Comparison of ENCODE assay signal across 12 cellular contexts in the genomic region with DNA sequence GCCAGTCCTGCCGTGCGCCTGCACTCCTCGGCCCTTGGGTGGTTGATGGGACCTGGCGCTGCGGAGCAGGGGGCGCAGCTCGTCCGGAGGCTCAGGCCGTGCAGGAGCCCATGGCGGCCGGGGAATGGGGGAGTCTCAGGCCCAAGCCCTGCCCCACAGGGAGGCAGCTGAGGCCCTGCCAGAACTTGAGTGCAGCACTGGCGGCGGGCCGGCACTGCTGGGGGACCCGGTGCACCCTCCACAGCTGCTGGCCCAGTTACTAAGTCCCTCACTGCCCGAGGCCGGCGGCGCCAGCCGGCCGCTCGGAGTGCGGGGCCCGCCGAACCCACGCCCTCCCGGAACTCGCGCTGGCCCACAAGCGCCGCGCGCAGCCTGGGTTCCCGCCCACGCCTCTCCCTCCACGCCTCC.
DNase-seq lines count a peak whose midpoint lies in the region; ATAC-seq and TF ChIP-seq lines count a peak whose summit lies in the region.
"Had no signal": no experiment of that assay in that cellular context is flagged by ENCODE, and none has a peak within 500 bp of the region (broad histone marks: within the 10 kb centered on the region; RNA-seq: fewer than 3 reads in every experiment).

No MANE protein-coding gene starts in this region.

- no peaks in the 10 kb centered on the region for H3K9me3 ChIP-seq in right cardiac atrium (ENCODE audit: control insufficient read depth, low read length)
- H3K9me3 ChIP-seq in heart left ventricle: peaks cover 0 to 20% (median 0%) of the 10 kb centered on the region in 12 donors
- H3K9me3 ChIP-seq in neuronal stem cell (replicated peaks in 1 of 2; ENCODE audit: control insufficient read depth in 2 of 2, insufficient read depth in 1 of 2, low read depth in 1 of 2, low read length in 2 of 2): no peaks in the 10 kb centered on the region
- no peaks in the 10 kb centered on the region for H3K9me3 ChIP-seq in upper lobe of right lung

- H3K23ac ChIP-seq in neuronal stem cell (ENCODE audit: low read depth, low read length, poor library complexity): no peak overlapping the region

- H3K9ac ChIP-seq in neuronal stem cell (ENCODE audit: low read depth, low read length, poor library complexity): no peak overlapping the region
- H3K9ac ChIP-seq: BLaER1 treated with 17β-estradiol and CSF1 and Interleukin-3, amounts not matched to agents 10 nM and 100 nM had no signal

- no peak overlapping the region for H2BK15ac ChIP-seq in neuronal stem cell (ENCODE audit: low read length)

- no peak overlapping the region for H2AFZ ChIP-seq in neuronal stem cell (ENCODE audit: low read length)

- intact Hi-C loops in right cardiac atrium (cut with DNase I): no loop called here
- intact Hi-C loops in heart left ventricle (cut with DNase I): loop anchor here in 1 of 10 donors (10.0 kb wide), 1 partner anchor 216 kb away; no protein-coding TSS in a partner anchor
- intact Hi-C loops in upper lobe of right lung (cut with DNase I): no loop called here

- H3K4me1 ChIP-seq in right cardiac atrium (ENCODE audit: control insufficient read depth, insufficient read depth, low read length) (no peaks in the 10 kb centered on the region), heart left ventricle (peaks cover 0 to 15% (median 0%) of the 10 kb centered on the region in 12 donors), neuronal stem cell (ENCODE audit: control insufficient read depth in 2 of 2, insufficient read depth in 1 of 2, low read depth in 1 of 2, low read length in 2 of 2) (no peaks in the 10 kb centered on the region), upper lobe of right lung (no peaks in the 10 kb centered on the region)
- H3K4me1 ChIP-seq: BLaER1 treated with 17β-estradiol and CSF1 and Interleukin-3, amounts not matched to agents 10 nM and 100 nM had no signal

- H3K27ac ChIP-seq in right cardiac atrium (ENCODE audit: low read length): no peak overlapping the region
- no peak overlapping the region for H3K27ac ChIP-seq in heart left ventricle
- no peak overlapping the region for H3K27ac ChIP-seq in neuronal stem cell (replicated peaks; ENCODE audit: low read length)
- H3K27ac ChIP-seq in upper lobe of right lung: no peak overlapping the region
- H3K27ac ChIP-seq: BLaER1 treated with 17β-estradiol and CSF1 and Interleukin-3, amounts not matched to agents 10 nM and 100 nM had no signal

- no peaks in the 10 kb centered on the region for H3K79me1 ChIP-seq in neuronal stem cell (ENCODE audit: low read depth, low read length)

- ATAC-seq in right cardiac atrium: no peak
- no peak for ATAC-seq in heart left ventricle
- peak; percentile 19 for ATAC-seq in upper lobe of right lung
- ATAC-seq: CD8-positive, alpha-beta T cell had no signal

- peak overlapping the region; percentile 61 for H3K18ac ChIP-seq in neuronal stem cell (ENCODE audit: low read length)

- H3K27me3 ChIP-seq in right cardiac atrium (ENCODE audit: control insufficient read depth, insufficient read depth) (no peaks in the 10 kb centered on the region), heart left ventricle (no peaks in the 10 kb centered on the region), neuronal stem cell (ENCODE audit: control insufficient read depth in 3 of 3, insufficient read depth in 3 of 3, low read depth in 1 of 3, low read length in 3 of 3) (no peaks in the 10 kb centered on the region), upper lobe of right lung (no peaks in the 10 kb centered on the region)
- H3K27me3 ChIP-seq: BLaER1 treated with 17β-estradiol and CSF1 and Interleukin-3, amounts not matched to agents 10 nM and 100 nM had no signal

- no peak overlapping the region for H2AK5ac ChIP-seq in neuronal stem cell (ENCODE audit: low read depth, low read length)

- TF ChIP-seq POLR2A in heart left ventricle (IDR thresholded peaks at IDR 0.05): no peak

- no peak for TF ChIP-seq CTCF in heart left ventricle (IDR thresholded peaks at IDR 0.05)
- TF ChIP-seq CTCF in upper lobe of right lung (IDR thresholded peaks at IDR 0.05): no peak

- peak overlapping the region; percentile 17 for H3K14ac ChIP-seq in neuronal stem cell (ENCODE audit: low read length)

- H3K4ac ChIP-seq in neuronal stem cell (ENCODE audit: low read length): no peak overlapping the region

- H3K4me3 ChIP-seq in right cardiac atrium (ENCODE audit: low read length): no peak overlapping the region
- no peak overlapping the region for H3K4me3 ChIP-seq in heart left ventricle
- H3K4me3 ChIP-seq in neuronal stem cell (ENCODE audit: low read length in 2 of 2): no peak overlapping the region
- H3K4me3 ChIP-seq in upper lobe of right lung: no peak overlapping the region
- H3K4me3 ChIP-seq: BLaER1 treated with 17β-estradiol and CSF1 and Interleukin-3, amounts not matched to agents 10 nM and 100 nM had no signal

- H4K91ac ChIP-seq in neuronal stem cell (ENCODE audit: low read depth, low read length, poor library complexity): no peak overlapping the region

- peak overlapping the region; percentile 35 for H2BK12ac ChIP-seq in neuronal stem cell (ENCODE audit: low read length)

- H4K8ac ChIP-seq in neuronal stem cell (ENCODE audit: low read depth, low read length): no peak overlapping the region

- WGBS in right cardiac atrium: 96% methylated on average over 36 of the region's 36 CpGs
- 93 to 99% (median 95%) methylated on average over 24 to 36 of the region's 36 CpGs for WGBS in heart left ventricle, 4 donors
- WGBS in neuronal stem cell (ENCODE audit: extremely low coverage in 2 of 2, insufficient read length in 2 of 2, insufficient replicate concordance in 1 of 2), 2 donors: no CpG with 5 or more reads among the region's 36 CpGs

- no peaks in the 10 kb centered on the region for H3K36me3 ChIP-seq in heart left ventricle
- H3K36me3 ChIP-seq in neuronal stem cell (replicated peaks in 1 of 2; ENCODE audit: control insufficient read depth in 2 of 2, insufficient read depth in 2 of 2, low read length in 2 of 2): no peaks in the 10 kb centered on the region
- no peaks in the 10 kb centered on the region for H3K36me3 ChIP-seq in upper lobe of right lung
- H3K36me3 ChIP-seq: BLaER1 treated with 17β-estradiol and CSF1 and Interleukin-3, amounts not matched to agents 10 nM and 100 nM had no signal

- H2BK5ac ChIP-seq in neuronal stem cell (ENCODE audit: low read length): no peak overlapping the region

- DNase-seq in right cardiac atrium: peak in 2 of 3 donors; percentile 48
- no peak for DNase-seq in heart left ventricle
- peak; percentile 35 for DNase-seq in islet precursor cell
- no peak for DNase-seq in neuronal stem cell (ENCODE audit: low spot score)
- DNase-seq in upper lobe of right lung: no peak
- no peak for DNase-seq in activated CD8-positive, alpha-beta memory T cell treated with anti-CD3 and anti-CD28 coated beads, Interleukin-2, amount 50 U/mL, for 4 hours
- no peak for DNase-seq in kidney glomerular epithelial cell (lab: John Stamatoyannopoulos, UW)
- DNase-seq: Calu3; CD8-positive, alpha-beta T cell; DMS53; H9 had no signal

- no peak overlapping the region for H2BK120ac ChIP-seq in neuronal stem cell (ENCODE audit: low read depth, low read length)

- no peak overlapping the region for H3K4me2 ChIP-seq in neuronal stem cell (ENCODE audit: insufficient read depth, low read length, poor library complexity, severe bottlenecking)
- H3K4me2 ChIP-seq: BLaER1 treated with 17β-estradiol and CSF1 and Interleukin-3, amounts not matched to agents 10 nM and 100 nM had no signal

Comparison
In these comparisons a context has a peak if more than half of its experiments do, and no peak if none do; other contexts are left out.
1. DNase-seq: peak in right cardiac atrium (2 of 3) and islet precursor cell (single experiment); none in heart left ventricle (0 of 5), neuronal stem cell (single experiment), upper lobe of right lung (single experiment), activated CD8-positive, alpha-beta memory T cell treated with anti-CD3 and anti-CD28 coated beads, Interleukin-2, amount 50 U/mL, for 4 hours (single experiment) and kidney glomerular epithelial cell (single experiment).